23 cellular contexts compared by ENCODE assay signal in the genomic region with DNA sequence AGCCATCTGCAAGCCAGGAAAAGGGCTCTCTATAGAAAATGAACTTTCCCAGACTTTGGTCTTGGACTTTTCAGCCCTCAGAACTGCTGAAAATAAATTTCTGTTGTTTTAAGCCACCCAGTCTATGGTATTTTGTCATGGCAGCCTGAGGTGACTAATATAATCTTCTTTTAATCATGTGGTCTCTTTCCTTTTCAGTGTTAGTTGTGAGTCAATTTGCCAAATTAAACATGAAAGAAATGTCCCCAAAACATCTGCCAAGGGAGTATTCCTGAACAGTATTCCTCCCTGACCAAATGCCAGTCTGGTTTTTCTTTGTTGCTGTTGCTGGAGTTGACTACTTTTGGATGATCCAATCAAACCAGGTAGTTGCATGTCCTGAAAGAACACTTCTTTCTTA. TPM values are rescaled to one million over a fixed set of nuclear protein-coding genes. Genes with fewer than 3 reads are reported as not detected.
A peak's percentile ranks its signal among the peaks of the same experiment; 100 is the strongest.
DNase-seq lines count a peak whose midpoint lies in the region; ATAC-seq, FAIRE-seq and TF ChIP-seq lines count a peak whose summit lies in the region.
"Had no signal": no experiment of that assay in that cellular context is flagged by ENCODE, and none has a peak within 500 bp of the region (broad histone marks: within the 10 kb centered on the region; RNA-seq: fewer than 3 reads in every experiment).

No MANE protein-coding gene starts in this region.

- H3K4me2 ChIP-seq in GM23248 (ENCODE audit: unreplicated experiment): no peak overlapping the region

- no peaks in the 10 kb centered on the region for H4K20me1 ChIP-seq in GM23248 (ENCODE audit: insufficient read depth)

- H3K4me1 ChIP-seq in GM23248 (ENCODE audit: insufficient read depth) (peaks cover 15% of the 10 kb centered on the region; the same call in 1 of the 2 replicates), gastrocnemius medialis (no peaks in the 10 kb centered on the region)

- H3K9me3 ChIP-seq in GM23248 (ENCODE audit: low read depth): no peaks in the 10 kb centered on the region
- H3K9me3 ChIP-seq in gastrocnemius medialis: no peaks in the 10 kb centered on the region
- H3K9me3 ChIP-seq: BE2C had no signal

- no peak overlapping the region for H3K9ac ChIP-seq in GM23248

- H3K27me3 ChIP-seq in GM23248 (replicated peaks; ENCODE audit: insufficient read depth): no peaks in the 10 kb centered on the region
- H3K27me3 ChIP-seq in bronchial epithelial cell (ENCODE audit: control insufficient read depth, insufficient read depth, low read length): no peaks in the 10 kb centered on the region
- H3K27me3 ChIP-seq in gastrocnemius medialis: no peaks in the 10 kb centered on the region
- H3K27me3 ChIP-seq: BE2C had no signal

- TF ChIP-seq POLR2A in gastrocnemius medialis (IDR thresholded peaks at IDR 0.05): no peak

- H3K79me2 ChIP-seq in GM23248 (ENCODE audit: insufficient read depth): peaks cover 6% of the 10 kb centered on the region

- in situ Hi-C loops in GM23248 (cut with MboI): loop anchor here (10.0 kb wide), 2 partner anchors 134 to 504 kb away; no protein-coding TSS in a partner anchor
- in situ Hi-C loops in gastrocnemius medialis (cut with MboI; ENCODE audit: low sequenced_read_pairs in 4 of 4): loop anchor here in 3 of 4 donors (10.0 to 25.0 kb wide), 3 partner anchors 134 to 521 kb away; a partner anchor contains a TSS

- intact Hi-C loops in gastrocnemius medialis (cut with DNase I; ENCODE audit: low total_unique reads): no loop called here

- no peak overlapping the region for H2AFZ ChIP-seq in GM23248

- no peak overlapping the region for H3K27ac ChIP-seq in GM23248
- no peak overlapping the region for H3K27ac ChIP-seq in gastrocnemius medialis
- H3K27ac ChIP-seq: RWPE1 had no signal

- no peak for FAIRE-seq in bronchial epithelial cell (lab: Jason Lieb, UNC)
- FAIRE-seq: GM19239 had no signal

- H3K4me3 ChIP-seq in GM23248 (no peak overlapping the region), bronchial epithelial cell (ENCODE audit: low read depth, low read length) (no peak overlapping the region), gastrocnemius medialis (no peak overlapping the region)

- TF ChIP-seq CTCF in bronchial epithelial cell (IDR thresholded peaks at IDR 0.05; ENCODE audit: insufficient read depth, low read length, severe bottlenecking) (no peak), gastrocnemius medialis (IDR thresholded peaks at IDR 0.05 in 4 of 5, conservative IDR thresholded peaks at IDR 0.05 in 1 of 5) (no peak)

- H3K36me3 ChIP-seq in GM23248 (ENCODE audit: low read depth): no peaks in the 10 kb centered on the region
- H3K36me3 ChIP-seq in bronchial epithelial cell (ENCODE audit: control insufficient read depth, insufficient read depth, low read length): no peaks in the 10 kb centered on the region
- no peaks in the 10 kb centered on the region for H3K36me3 ChIP-seq in gastrocnemius medialis
- H3K36me3 ChIP-seq: BE2C had no signal

- no peak for ATAC-seq in gastrocnemius medialis
- ATAC-seq in GM21447 (IDR thresholded peaks at IDR 0.05; ENCODE audit: unreplicated experiment): no peak

- H3K9me2 ChIP-seq in GM23248 (ENCODE audit: insufficient read depth): no peaks in the 10 kb centered on the region

- peaks cover 17% of the 10 kb centered on the region; the same call in 1 of the 2 replicates for H3F3A ChIP-seq in GM23248 (ENCODE audit: insufficient read depth)

- DNase-seq in GM23248 (peak; percentile 51), MV-4-11 (lab: John Stamatoyannopoulos, UW) (peak; percentile 4), bronchial epithelial cell (ENCODE audit: low read depth) (peak; percentile 32), myocyte (ENCODE audit: low read depth) (peak; percentile 38), gastrocnemius medialis (no peak), NCI-H774 (lab: John Stamatoyannopoulos, UW) (no peak)
- DNase-seq: BE2C; Calu3; CD8-positive, alpha-beta memory T cell; DMS79 treated with DMSO at 0.1 percent for 48 hours; GOT3; HCEC 1CT; KBM-7; NCI-H1092 treated with DMSO at 0.1 percent for 48 hours; NCI-H1436; NCI-H2029; NCI-H446; NCI-H524 treated with DMSO at 0.1 percent for 48 hours; NCI-H82; SHP77 had no signal

RNA-seq across cellular contexts. Expression of a gene that starts 4.7 kb away (rescaled TPM):
- total RNA-seq in GM23248 (2014; rRNA removed; shearing (Covaris generic)): 10.3 and 21.5 TPM in 2 replicates
- 7.8 and 10.1 TPM in 2 replicates for polyA plus RNA-seq in GM23248 (2016; fragmentation: Nextera tagmentation; extraction: Ambion mirVana)
- total RNA-seq in bronchial epithelial cell (17.1 and 21.5 TPM in 2 replicates), myocyte (9.8 and 11.8 TPM in 2 replicates), gastrocnemius medialis (10 to 100 TPM in 3 of 4 donors, 1 to 10 TPM in 1; 9.0 to 22.7 (median 15.3) TPM)
- polyA plus RNA-seq in myocyte (2012): 6.0 TPM

RNA-seq across cellular contexts. Expression of a gene that starts 20.5 kb away (rescaled TPM):
- total RNA-seq in GM23248 (2014; rRNA removed; shearing (Covaris generic)): 8.8 and 11.6 TPM in 2 replicates
- 3.1 and 3.4 TPM in 2 replicates for polyA plus RNA-seq in GM23248 (2016; fragmentation: Nextera tagmentation; extraction: Ambion mirVana)
- total RNA-seq in bronchial epithelial cell (43.2 and 47.4 TPM in 2 replicates), myocyte (10.2 and 12.0 TPM in 2 replicates), gastrocnemius medialis (10 to 100 TPM in 2 of 4 donors, 1 to 10 TPM in 2; 6.8 to 11.9 (median 9.0) TPM)
- 5.0 TPM for polyA plus RNA-seq in myocyte (2012)

Comparison
In these comparisons a context has a peak if more than half of its experiments do, and no peak if none do; other contexts are left out.
1. DNase-seq: peak in GM23248 (single experiment), MV-4-11 (single experiment), bronchial epithelial cell (single experiment) and myocyte (single experiment); none in gastrocnemius medialis (0 of 2) and NCI-H774 (single experiment).